9 cellular contexts compared by ENCODE assay signal in the genomic region with DNA sequence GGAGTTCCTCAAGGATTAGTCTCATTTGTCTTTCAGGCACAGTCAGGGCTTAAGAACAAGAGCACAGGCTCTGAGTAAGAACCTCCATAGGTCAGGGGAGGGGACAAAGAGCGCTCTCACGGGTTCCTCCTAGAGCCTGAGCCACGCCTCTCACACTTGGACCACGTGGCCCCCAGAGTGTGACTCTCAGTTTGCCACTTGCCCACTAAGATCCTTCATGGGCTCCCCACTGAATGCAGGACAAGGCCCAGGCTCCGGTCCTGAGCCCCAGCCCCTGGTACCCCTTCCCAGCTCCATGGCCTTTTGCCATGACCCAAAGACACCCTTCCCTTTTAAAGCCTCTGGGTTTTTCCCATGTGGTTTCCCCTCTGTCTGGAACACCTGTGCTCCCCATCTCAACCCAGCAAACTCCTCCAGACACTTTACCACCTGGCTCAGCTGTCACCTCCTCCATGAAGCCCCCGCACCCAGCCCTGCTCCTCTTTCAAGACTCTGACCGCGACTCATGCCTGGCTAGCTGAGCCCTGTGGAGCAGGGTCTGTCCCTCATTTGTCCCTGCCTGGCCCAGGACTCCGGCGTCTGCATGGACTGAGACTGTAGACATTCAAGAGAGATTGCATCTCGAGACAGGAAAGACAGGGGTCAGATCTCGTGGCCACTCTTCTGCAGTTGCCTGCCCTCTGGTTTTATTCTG.
DNase-seq lines count a peak whose midpoint lies in the region; ATAC-seq, FAIRE-seq and TF ChIP-seq lines count a peak whose summit lies in the region.
"Had no signal": no experiment of that assay in that cellular context is flagged by ENCODE, and none has a peak within 500 bp of the region (broad histone marks: within the 10 kb centered on the region; RNA-seq: fewer than 3 reads in every experiment).

No MANE protein-coding gene starts in this region.

- no peaks in the 10 kb centered on the region for H3K36me3 Mint-ChIP-seq in activated T-cell treated with anti-CD3 and anti-CD28 coated beads, Interleukin-2, amount 50 U/mL, for 24 hours (ENCODE audit: low read depth)

- H3K4me3 Mint-ChIP-seq in activated T-cell treated with anti-CD3 and anti-CD28 coated beads, Interleukin-2, amount 50 U/mL, for 24 hours: no peak overlapping the region

- H3K27ac Mint-ChIP-seq in activated T-cell treated with anti-CD3 and anti-CD28 coated beads, Interleukin-2, amount 50 U/mL, for 24 hours: peak overlapping the region; percentile 49

- no peaks in the 10 kb centered on the region for H3K27me3 Mint-ChIP-seq in activated T-cell treated with anti-CD3 and anti-CD28 coated beads, Interleukin-2, amount 50 U/mL, for 24 hours

- H3K4me3 ChIP-seq in GM06990 (replicated peaks; ENCODE audit: low read depth, low read length): no peak overlapping the region

- H3K27me3 ChIP-seq in GM06990 (replicated peaks; ENCODE audit: control insufficient read depth, insufficient read depth, low read length): no peaks in the 10 kb centered on the region

- TF ChIP-seq CTCF in GM06990 (IDR thresholded peaks at IDR 0.05; ENCODE audit: insufficient read depth, low read length, poor library complexity, severe bottlenecking) (no peak), D721Med (IDR thresholded peaks at IDR 0.05; ENCODE audit: insufficient read depth, missing control alignments) (no peak)

- no peaks in the 10 kb centered on the region for H3K9me3 Mint-ChIP-seq in activated T-cell treated with anti-CD3 and anti-CD28 coated beads, Interleukin-2, amount 50 U/mL, for 24 hours

- H3K36me3 ChIP-seq in GM06990 (ENCODE audit: control insufficient read depth, insufficient read depth, low read length): no peaks in the 10 kb centered on the region

- ATAC-seq in GM19452 (IDR thresholded peaks at IDR 0.05; ENCODE audit: unreplicated experiment) (peak; percentile 92), HG03342 (IDR thresholded peaks at IDR 0.05; ENCODE audit: unreplicated experiment) (peak; percentile 93)

- no peak for FAIRE-seq in D721Med (lab: Jason Lieb, UNC)
- FAIRE-seq: keratinocyte had no signal

- peaks cover 12% of the 10 kb centered on the region for H3K4me1 Mint-ChIP-seq in activated T-cell treated with anti-CD3 and anti-CD28 coated beads, Interleukin-2, amount 50 U/mL, for 24 hours (ENCODE audit: low read depth)

- DNase-seq in GM06990 (ENCODE audit: extremely low read depth, insufficient read length): peak; percentile 64
- peak; percentile 54 for DNase-seq in activated T-cell treated with anti-CD3 and anti-CD28 coated beads, Interleukin-2, amount 50 U/mL, for 24 hours
- DNase-seq in stimulated activated CD8-positive, alpha-beta memory T cell treated with anti-CD3 and anti-CD28 coated beads, Interleukin-2, amount 100 ng/mL, for 48 hours (ENCODE audit: low read depth in 2 of 2): peak; percentile 26 to 34
- no peak for DNase-seq in HK-2 (ENCODE audit: unreplicated experiment)
- DNase-seq in D721Med (ENCODE audit: insufficient read length, low spot score): no peak
- DNase-seq in NCI-H1417 (lab: John Stamatoyannopoulos, UW): no peak

Comparison
In these comparisons a context has a peak if more than half of its experiments do, and no peak if none do; other contexts are left out.
1. DNase-seq: peak in GM06990 (single experiment), activated T-cell treated with anti-CD3 and anti-CD28 coated beads, Interleukin-2, amount 50 U/mL, for 24 hours (single experiment) and stimulated activated CD8-positive, alpha-beta memory T cell treated with anti-CD3 and anti-CD28 coated beads, Interleukin-2, amount 100 ng/mL, for 48 hours (2 of 2); none in HK-2 (single experiment), D721Med (single experiment) and NCI-H1417 (0 of 3).